17 cellular contexts compared by ENCODE assay signal in genomic region chr7:132161976-132162375, GRCh38.
DNase-seq lines count a peak whose midpoint lies in the region; ATAC-seq and TF ChIP-seq lines count a peak whose summit lies in the region.
"Had no signal": no experiment of that assay in that cellular context is flagged by ENCODE, and none has a peak within 500 bp of the region (broad histone marks: within the 10 kb centered on the region; RNA-seq: fewer than 3 reads in every experiment).

No MANE protein-coding gene starts in this region.

- peak; percentile 28 for DNase-seq in DMS 273 (lab: John Stamatoyannopoulos, UW; ENCODE audit: unreplicated experiment)
- DNase-seq in DMS 273 treated with DMSO at 0.1 percent for 48 hours (lab: John Stamatoyannopoulos, UW) = no peak
- no peak for DNase-seq in type B pancreatic cell (ENCODE audit: extremely low spot score, unreplicated experiment)
- DNase-seq in upper lobe of right lung = no peak
- DNase-seq: AML-193; Caco-2; CD8-positive, alpha-beta memory T cell; GOT3 had no signal

- H3K36me3 Mint-ChIP-seq in brain (peaks cover 23% of the 10 kb centered on the region), nephron (ENCODE audit: low read depth) (peaks cover 21% of the 10 kb centered on the region), type B pancreatic cell (no peaks in the 10 kb centered on the region)
- H3K36me3 Mint-ChIP-seq: CD8-positive, alpha-beta memory T cell had no signal

- H3K9me3 Mint-ChIP-seq in brain (no peaks in the 10 kb centered on the region), nephron (no peaks in the 10 kb centered on the region), type B pancreatic cell (no peaks in the 10 kb centered on the region)

- no peaks in the 10 kb centered on the region for H3K4me1 ChIP-seq in upper lobe of right lung
- H3K4me1 ChIP-seq: BLaER1, Caco-2, HAP-1 had no signal

- H3K4me1 Mint-ChIP-seq in brain = peaks cover 49% of the 10 kb centered on the region
- H3K4me1 Mint-ChIP-seq in nephron = peaks cover 37% of the 10 kb centered on the region
- H3K4me1 Mint-ChIP-seq in type B pancreatic cell (ENCODE audit: unreplicated experiment) = peaks cover 27% of the 10 kb centered on the region
- H3K4me1 Mint-ChIP-seq: CD8-positive, alpha-beta memory T cell had no signal

- H3K4me3 Mint-ChIP-seq in brain (peak overlapping the region in 1 of 5 experiments; percentile 18), nephron (no peak overlapping the region), type B pancreatic cell (peak overlapping the region; percentile 24)
- H3K4me3 Mint-ChIP-seq: CD8-positive, alpha-beta memory T cell had no signal

- ATAC-seq in HG03045 (IDR thresholded peaks at IDR 0.05; ENCODE audit: unreplicated experiment) = no peak
- ATAC-seq in upper lobe of right lung = no peak
- ATAC-seq in HG03439 (IDR thresholded peaks at IDR 0.05; ENCODE audit: unreplicated experiment) = no peak
- ATAC-seq: GM12878 had no signal

- H3K27me3 ChIP-seq in upper lobe of right lung = no peaks in the 10 kb centered on the region
- H3K27me3 ChIP-seq: BLaER1 had no signal

- H3K27ac Mint-ChIP-seq in brain (peak overlapping the region; percentile 2 to 92 (median 54)), nephron (peak overlapping the region; percentile 1 to 59 (median 49)), type B pancreatic cell (peak overlapping the region; percentile 13)
- H3K27ac Mint-ChIP-seq: CD8-positive, alpha-beta memory T cell had no signal

- intact Hi-C loops in upper lobe of right lung (cut with DNase I) = no loop called here

- no peak for TF ChIP-seq CTCF in brain (conservative IDR thresholded peaks at IDR 0.05)
- TF ChIP-seq CTCF in nephron (IDR thresholded peaks at IDR 0.05; ENCODE audit: unreplicated experiment in 3 of 3) = no peak
- no peak for TF ChIP-seq CTCF in type B pancreatic cell (conservative IDR thresholded peaks at IDR 0.05)
- TF ChIP-seq CTCF in upper lobe of right lung (IDR thresholded peaks at IDR 0.05) = no peak

- H3K27me3 Mint-ChIP-seq in brain = peaks cover 7% of the 10 kb centered on the region
- peaks cover 36% of the 10 kb centered on the region for H3K27me3 Mint-ChIP-seq in nephron (ENCODE audit: low read depth)
- peaks cover 24% of the 10 kb centered on the region for H3K27me3 Mint-ChIP-seq in type B pancreatic cell

- no peak overlapping the region for H3K4me3 ChIP-seq in upper lobe of right lung
- H3K4me3 ChIP-seq: BLaER1, GM12878, HAP-1 had no signal

- H3K27ac ChIP-seq in upper lobe of right lung = no peak overlapping the region
- H3K27ac ChIP-seq: 22Rv1, BLaER1, HL-60 had no signal

- H3K9me3 ChIP-seq in upper lobe of right lung = no peaks in the 10 kb centered on the region
- H3K9me3 ChIP-seq: BLaER1, Caco-2, HAP-1 had no signal

- H3K36me3 ChIP-seq in upper lobe of right lung = no peaks in the 10 kb centered on the region
- H3K36me3 ChIP-seq: BLaER1, HAP-1 had no signal
